In the genomic region with DNA sequence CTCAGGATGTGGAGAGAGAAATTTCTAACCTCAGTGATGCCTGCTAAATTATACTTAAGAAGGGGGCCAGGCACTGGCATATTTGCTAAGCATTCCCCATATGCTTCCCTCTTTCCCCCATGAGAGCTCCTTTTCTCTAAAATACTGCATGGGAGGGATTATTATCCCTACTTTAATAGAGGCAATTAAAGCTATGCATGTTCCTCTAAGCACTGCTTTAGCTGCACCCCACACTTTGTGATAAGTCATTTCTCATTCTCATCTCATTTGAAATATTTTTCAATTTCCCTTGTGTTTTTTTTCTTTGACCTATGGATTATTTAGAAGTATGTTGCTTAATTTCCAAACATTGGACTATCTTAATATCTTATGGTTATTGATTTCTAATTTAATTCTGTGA, we compare ENCODE assay signal across 25 cellular contexts.
DNase-seq lines count a peak whose midpoint lies in the region; ATAC-seq, FAIRE-seq and TF ChIP-seq lines count a peak whose summit lies in the region.
"Had no signal": no experiment of that assay in that cellular context is flagged by ENCODE, and none has a peak within 500 bp of the region (broad histone marks: within the 10 kb centered on the region; RNA-seq: fewer than 3 reads in every experiment).

No MANE protein-coding gene starts in this region.

- RAD21 ChIA-PET in HCT116 (lab: Charles Lee; ENCODE audit: low non-redundant PET in 1 of 2, low total read pairs in 2 of 2, uncharacterized antibody in 2 of 2, unreplicated experiment in 2 of 2): no interaction called here

- H3K4me3 ChIP-seq in A549: no peak overlapping the region
- no peak overlapping the region for H3K4me3 ChIP-seq in HCT116 (replicated peaks in 1 of 2; ENCODE audit: low read depth in 1 of 2, low read length in 2 of 2)
- H3K4me3 ChIP-seq in K562: no peak overlapping the region
- H3K4me3 ChIP-seq: GM12878 had no signal

- H2AFZ ChIP-seq in HCT116 (ENCODE audit: low read depth, low read length, poor library complexity, severe bottlenecking): no peak overlapping the region
- H2AFZ ChIP-seq in K562 (ENCODE audit: low read depth, low read length): no peak overlapping the region

- FAIRE-seq in A549 (lab: Jason Lieb, UNC) (no peak), K562 (lab: Jason Lieb, UNC) (no peak), D721Med (lab: Jason Lieb, UNC) (no peak)
- FAIRE-seq: A204.1, GM12878, GM12892, GM18507 had no signal

- no TSS peak for BruUV-seq in HCT116 (replicated peaks; lab: Mats Ljungman, UMichigan)
- no TSS peak for BruUV-seq in K562 (replicated peaks; lab: Mats Ljungman, UMichigan)

- in situ Hi-C loops in K562 (cut with MboI): no loop called here

- H3K9ac ChIP-seq in HCT116 (ENCODE audit: low read length) (no peak overlapping the region), K562 (ENCODE audit: insufficient read depth in 1 of 2, low read depth in 2 of 2, low read length in 2 of 2) (no peak overlapping the region)
- H3K9ac ChIP-seq: BLaER1 treated with 17β-estradiol and CSF1 and Interleukin-3, amounts not matched to agents 10 nM and 100 nM had no signal

- H3K27me3 ChIP-seq in HCT116 (ENCODE audit: insufficient read depth, low read length) (no peaks in the 10 kb centered on the region), K562 (ENCODE audit: control insufficient read depth in 2 of 2, insufficient read depth in 2 of 2, low read length in 2 of 2) (no peaks in the 10 kb centered on the region)
- H3K27me3 ChIP-seq: BLaER1 treated with 17β-estradiol and CSF1 and Interleukin-3, amounts not matched to agents 10 nM and 100 nM had no signal

- CTCF ChIA-PET in A549 (lab: Yijun Ruan, JAX) (interaction anchor here (1.0 to 1.7 kb wide), 4 partner anchors 10 to 70 kb away, joined by 3 to 7 read pairs (median 3); no protein-coding TSS in a partner anchor), HCT116 (lab: Charles Lee) (interaction anchor here (1.3 to 1.4 kb wide), 2 partner anchors 10 to 12 kb away, joined by 4 to 5 read pairs; no protein-coding TSS in a partner anchor), K562 (lab: Yijun Ruan, JAX; ENCODE audit: low intra/inter-chr PET ratio) (no interaction called here)

- TF ChIP-seq CTCF in A549 (IDR thresholded peaks at IDR 0.05) (no peak), HCT116 (IDR thresholded peaks at IDR 0.05 in 2 of 3, conservative IDR thresholded peaks at IDR 0.05 in 1 of 3; ENCODE audit: borderline replicate concordance in 1 of 3, insufficient read depth in 1 of 3, low read depth in 2 of 3, low read length in 2 of 3) (no peak), K562 (IDR thresholded peaks at IDR 0.05 in 2 of 3, conservative IDR thresholded peaks at IDR 0.05 in 1 of 3; ENCODE audit: insufficient read depth in 2 of 3, low read depth in 1 of 3, low read length in 3 of 3) (no peak), D721Med (IDR thresholded peaks at IDR 0.05; ENCODE audit: insufficient read depth, missing control alignments) (no peak)

- H3K9me3 ChIP-seq in A549: peaks cover 19% of the 10 kb centered on the region
- H3K9me3 ChIP-seq in HCT116 (ENCODE audit: control insufficient read depth in 1 of 2, insufficient read depth in 1 of 2, low read depth in 1 of 2, low read length in 2 of 2): peaks cover 17 to 21% of the 10 kb centered on the region in 2 experiments; a peak in 2 of 4 replicates
- H3K9me3 ChIP-seq in K562 (replicated peaks; ENCODE audit: control insufficient read depth, insufficient read depth, low read depth, low read length): no peaks in the 10 kb centered on the region

- TF ChIP-seq RAD21 in A549 (conservative IDR thresholded peaks at IDR 0.05 in 1 of 2, IDR thresholded peaks at IDR 0.05 in 1 of 2) (no peak), HCT116 (IDR thresholded peaks at IDR 0.05; ENCODE audit: low read depth) (no peak), K562 (CRISPR knock-in tag; conservative IDR thresholded peaks at IDR 0.05 in 1 of 2, IDR thresholded peaks at IDR 0.05 in 1 of 2) (no peak)

- H4K20me1 ChIP-seq in HCT116 (ENCODE audit: insufficient read depth) (no peaks in the 10 kb centered on the region; the same call in 1 of the 2 replicates), K562 (replicated peaks; ENCODE audit: control insufficient read depth, insufficient read depth, low read length) (peaks cover 39% of the 10 kb centered on the region)

- H3K4me2 ChIP-seq in A549 (no peak overlapping the region), HCT116 (ENCODE audit: low read length) (no peak overlapping the region), K562 (ENCODE audit: insufficient read depth, low read length) (no peak overlapping the region)
- H3K4me2 ChIP-seq: BLaER1 treated with 17β-estradiol and CSF1 and Interleukin-3, amounts not matched to agents 10 nM and 100 nM had no signal

- no peaks in the 10 kb centered on the region for H3K4me1 ChIP-seq in A549
- H3K4me1 ChIP-seq in HCT116 (ENCODE audit: control insufficient read depth in 1 of 2, insufficient read depth in 2 of 2, low read length in 2 of 2): peaks cover 0 to 4% of the 10 kb centered on the region in 2 experiments; a peak in 1 of 4 replicates
- H3K4me1 ChIP-seq in K562 (replicated peaks in 1 of 2; ENCODE audit: control insufficient read depth in 2 of 2, insufficient read depth in 2 of 2, low read length in 2 of 2): peaks cover 16 to 50% of the 10 kb centered on the region in 2 experiments
- H3K4me1 ChIP-seq: Caco-2 had no signal

- H3K79me2 ChIP-seq in HCT116 (ENCODE audit: insufficient read depth, low read length) (peaks cover 43% of the 10 kb centered on the region), K562 (ENCODE audit: control insufficient read depth, insufficient read depth, low read length) (peaks cover 44% of the 10 kb centered on the region)

- ATAC-seq in A549 (no peak), HCT116 (no peak), K562 (no peak), left cardiac atrium (no peak), HG02852 (IDR thresholded peaks at IDR 0.05; ENCODE audit: unreplicated experiment) (no peak)
- ATAC-seq: CD8-positive, alpha-beta T cell; GM12878 had no signal

- H3K9me2 ChIP-seq in HCT116 (ENCODE audit: insufficient read depth): no peaks in the 10 kb centered on the region

- no peak for TF ChIP-seq EP300 in A549 (IDR thresholded peaks at IDR 0.05)
- no peak for TF ChIP-seq EP300 in K562 (IDR thresholded peaks at IDR 0.05; ENCODE audit: low read length)

- POLR2A ChIA-PET in A549 (lab: Yijun Ruan, JAX) (no interaction called here), HCT116 (lab: Charles Lee) (no interaction called here), K562 (lab: Yijun Ruan, JAX) (interaction anchor here (1.0 to 2.1 kb wide), 2 partner anchors 13 to 16 kb away, joined by 3 to 10 read pairs; no protein-coding TSS in a partner anchor)

- H3K36me3 ChIP-seq in HCT116 (ENCODE audit: control insufficient read depth in 1 of 2, insufficient read depth in 2 of 2, low read length in 2 of 2) (peaks cover 0 to 37% of the 10 kb centered on the region in 2 experiments; a peak in 2 of 4 replicates), K562 (ENCODE audit: control insufficient read depth, insufficient read depth, low read length) (peaks cover 34% of the 10 kb centered on the region; the same call in 2 of the 3 replicates)

- DNase-seq in A549 (ENCODE audit: low read depth in 1 of 2, low spot score in 1 of 2): no peak
- DNase-seq in HCT116 (ENCODE audit: low read depth, low spot score): no peak
- DNase-seq in K562 (ENCODE audit: extremely low read depth in 1 of 4, low spot score in 3 of 4): no peak
- DNase-seq in left cardiac atrium: no peak
- DNase-seq in D721Med (ENCODE audit: insufficient read length, low spot score): no peak
- DNase-seq: 8988T; AML-193; Caco-2; Calu3; CD4-positive, alpha-beta T cell; DMS 273 treated with DMSO at 0.1 percent for 48 hours; DMS153; DMS53; DMS79; DND-41; EL; GDM1 had no signal

- H3K27ac ChIP-seq in A549: no peak overlapping the region
- H3K27ac ChIP-seq in HCT116 (ENCODE audit: low read depth, low read length): no peak overlapping the region
- H3K27ac ChIP-seq in K562 (ENCODE audit: extremely low read depth, low read depth, low read length): no peak overlapping the region
- H3K27ac ChIP-seq: BLaER1 treated with 17β-estradiol and CSF1 and Interleukin-3, amounts not matched to agents 10 nM and 100 nM; C4-2B had no signal

- TF ChIP-seq POLR2A in A549 (IDR thresholded peaks at IDR 0.05; ENCODE audit: low read length) (no peak), HCT116 (IDR thresholded peaks at IDR 0.05; ENCODE audit: borderline replicate concordance, extremely low read depth, insufficient read depth, insufficient read length) (no peak), K562 (conservative IDR thresholded peaks at IDR 0.05) (no peak)

- H3K9me1 ChIP-seq in K562 (ENCODE audit: control insufficient read depth, insufficient read depth, low read length): peaks cover 7% of the 10 kb centered on the region

- intact Hi-C loops in HCT116 (cut with micrococcal nuclease) (no loop called here), K562 (cut with micrococcal nuclease) (no loop called here), left cardiac atrium (cut with DNase I) (no loop called here)

TF ChIP-seq in A549, 52 proteins besides CTCF, POLR2A, EP300 and RAD21 (continues in another document):
- TF ChIP-seq HDAC2 (IDR thresholded peaks at IDR 0.05) (0 out of 2 replicates have a peak, but pooled peaks have one; percentile 44), HOXB13 (CRISPR knock-in tag; IDR thresholded peaks at IDR 0.05; ENCODE audit: low read depth) (no peak), CHD4 (IDR thresholded peaks at IDR 0.05; ENCODE audit: borderline replicate concordance) (0 out of 2 replicates have a peak, but pooled peaks have one; percentile 33), CHD2 (IDR thresholded peaks at IDR 0.05; ENCODE audit: low read length, partially characterized antibody) (no peak), KDM1A (IDR thresholded peaks at IDR 0.05; ENCODE audit: low read depth) (0 out of 2 replicates have a peak, but pooled peaks have one; percentile 49)

TF ChIP-seq in HCT116, 20 proteins besides CTCF, POLR2A, EP300 and RAD21:
- TF ChIP-seq POLR2AphosphoS5 (IDR thresholded peaks at IDR 0.05; ENCODE audit: low read depth, low read length) (no peak), CBX3 (IDR thresholded peaks at IDR 0.05; ENCODE audit: low read depth) (peak; percentile 84)

TF ChIP-seq in K562, 482 proteins besides CTCF, POLR2A, EP300 and RAD21:
- TF ChIP-seq ZFP36 (IDR thresholded peaks at IDR 0.05; ENCODE audit: low read depth, low read length, partially characterized antibody) (peak; percentile 17), RBM25 (IDR thresholded peaks at IDR 0.05; ENCODE audit: low read depth, low read length, severe bottlenecking) (peak; percentile 62), MEF2A (IDR thresholded peaks at IDR 0.05; ENCODE audit: control insufficient read depth, low read depth, low read length) (no peak), ZNF165 (CRISPR knock-in tag; IDR thresholded peaks at IDR 0.05; ENCODE audit: borderline replicate concordance) (no peak)

Comparison
In these comparisons a context has a peak if more than half of its experiments do, and no peak if none do; other contexts are left out.
1. Of the 35 proteins assayed by ChIP-seq in both K562 and A549: peak only in K562: ZFP36; only in A549: CHD4, HDAC2, KDM1A and MAFK; in both: none; in neither: 30.